Comparison of ENCODE assay signal across 8 cellular contexts in genomic region chr5:59538080-59538479, GRCh38.
"Had no signal": no experiment of that assay in that cellular context is flagged by ENCODE, and none has a peak within 500 bp of the region (broad histone marks: within the 10 kb centered on the region; RNA-seq: fewer than 3 reads in every experiment).

No MANE protein-coding gene starts in this region.

- H3K27ac ChIP-seq: HL-60, KMS-11 had no signal

- DNase-seq: IMR-90, KBM-7, KG1 had no signal

- H3K4me3 ChIP-seq: K562 had no signal

- H3K4me2 ChIP-seq: KMS-11 had no signal

- FAIRE-seq: HepG2, HTR-8/SVneo, K562 had no signal

- ATAC-seq: HepG2, K562 had no signal
